ENCODE assay signal across 1 cellular context in genomic region chr22:42617155-42617983, GRCh38.
TF ChIP-seq lines count a peak whose summit lies in the region.

No MANE protein-coding gene starts in this region.

TF ChIP-seq in IMR-90, 13 proteins besides CTCF, POLR2A, EP300 and RAD21:
- no peak for TF ChIP-seq SMC3 (IDR thresholded peaks at IDR 0.05; ENCODE audit: low read depth, low read length)
- no peak for TF ChIP-seq RCOR1 (IDR thresholded peaks at IDR 0.05; ENCODE audit: insufficient replicate concordance, low read length)
- TF ChIP-seq CEBPB (IDR thresholded peaks at IDR 0.05; ENCODE audit: low read depth, low read length) = no peak
- TF ChIP-seq ELK1 (IDR thresholded peaks at IDR 0.05; ENCODE audit: borderline replicate concordance, low read depth, low read length) = no peak
- no peak for TF ChIP-seq RFX5 (IDR thresholded peaks at IDR 0.05; ENCODE audit: low read depth, low read length)
- no peak for TF ChIP-seq MAFK (IDR thresholded peaks at IDR 0.05; ENCODE audit: low read depth, low read length)
- TF ChIP-seq NFE2L2 (IDR thresholded peaks at IDR 0.05; ENCODE audit: low read depth, low read length) = no peak
- no peak for TF ChIP-seq FOS (IDR thresholded peaks at IDR 0.05; ENCODE audit: low read depth, low read length)
- no peak for TF ChIP-seq BHLHE40 (IDR thresholded peaks at IDR 0.05; ENCODE audit: low read depth, low read length)
- no peak for TF ChIP-seq MAZ (IDR thresholded peaks at IDR 0.05; ENCODE audit: borderline replicate concordance, low read depth, low read length)
- TF ChIP-seq USF2 (IDR thresholded peaks at IDR 0.05; ENCODE audit: low read depth, low read length) = no peak
- no peak for TF ChIP-seq MXI1 (IDR thresholded peaks at IDR 0.05; ENCODE audit: borderline replicate concordance, low read depth, low read length)
- no peak for TF ChIP-seq CHD1 (IDR thresholded peaks at IDR 0.05; ENCODE audit: low read depth, low read length)
TF ChIP-seq in IMR-90: peak in this region for 0.
